In genomic region chr7:7688956-7689355, GRCh38 we compare ENCODE assay signal across 16 cellular contexts. TPM values are rescaled to one million over a fixed set of nuclear protein-coding genes. Genes with fewer than 3 reads are reported as not detected.
DNase-seq lines count a peak whose midpoint lies in the region; ATAC-seq, FAIRE-seq and TF ChIP-seq lines count a peak whose summit lies in the region.
"Had no signal": no experiment of that assay in that cellular context is flagged by ENCODE, and none has a peak within 500 bp of the region (broad histone marks: within the 10 kb centered on the region; RNA-seq: fewer than 3 reads in every experiment).

No MANE protein-coding gene starts in this region.

- FAIRE-seq in H54 (lab: Jason Lieb, UNC) = peak; percentile 65

- H3K27ac ChIP-seq in right cardiac atrium (ENCODE audit: low read length) (peak overlapping the region; percentile 23), skeletal muscle tissue (ENCODE audit: low read depth, low read length) (peak overlapping the region; percentile 82), osteoblast (ENCODE audit: low read depth, low read length) (no peak overlapping the region)

- no peaks in the 10 kb centered on the region for H3K9me3 ChIP-seq in right cardiac atrium (ENCODE audit: control insufficient read depth, low read length)
- H3K9me3 ChIP-seq in skeletal muscle tissue (ENCODE audit: control insufficient read depth in 3 of 3, low read length in 3 of 3) = no peaks in the 10 kb centered on the region
- no peaks in the 10 kb centered on the region for H3K9me3 ChIP-seq in osteoblast (ENCODE audit: low read depth, low read length)

- DNase-seq in H54 (ENCODE audit: insufficient read length, low spot score) = no peak
- peak; percentile 46 for DNase-seq in NCI-H2196 treated with DMSO at 0.1 percent for 48 hours (lab: John Stamatoyannopoulos, UW; ENCODE audit: unreplicated experiment)
- DNase-seq in right cardiac atrium = no peak
- DNase-seq in osteoblast (ENCODE audit: insufficient read length, low spot score, missing footprints) = no peak
- no peak for DNase-seq in DMS79 (lab: John Stamatoyannopoulos, UW)
- DNase-seq: CD8-positive, alpha-beta memory T cell; EL; H7; NCI-H1417; NCI-H2081 treated with DMSO at 0.1 percent for 48 hours; NCI-H774; SHP77 had no signal

- intact Hi-C loops in right cardiac atrium (cut with DNase I) = loop anchor here in 1 of 4 donors (10.0 kb wide), 1 partner anchor 526 kb away; no protein-coding TSS in a partner anchor

- peak in 1 of 2 donors; percentile 20 for ATAC-seq in right cardiac atrium
- ATAC-seq in HG03139 (IDR thresholded peaks at IDR 0.05; ENCODE audit: unreplicated experiment) = no peak
- ATAC-seq in HG02678 (IDR thresholded peaks at IDR 0.05; ENCODE audit: unreplicated experiment) = no peak
- ATAC-seq: SK-N-SH treated with all-trans-retinoic acid at 6 μM for 48 hours had no signal

- no peak for TF ChIP-seq CTCF in osteoblast (IDR thresholded peaks at IDR 0.05; ENCODE audit: extremely low read depth, low read depth, low read length)

- H3K9ac ChIP-seq in skeletal muscle tissue (ENCODE audit: low read depth in 1 of 3, low read length in 3 of 3) = peak overlapping the region in 2 of 3 donors; percentile 40 to 67

- H3K4me1 ChIP-seq in right cardiac atrium (ENCODE audit: control insufficient read depth, insufficient read depth, low read length) (peaks cover 8% of the 10 kb centered on the region), skeletal muscle tissue (ENCODE audit: control insufficient read depth in 3 of 3, insufficient read depth in 3 of 3, low read length in 3 of 3) (peaks cover 4 to 13% (median 11%) of the 10 kb centered on the region in 3 donors), osteoblast (ENCODE audit: insufficient read depth, low read length) (no peaks in the 10 kb centered on the region)

- 73% methylated on average over 4 of the region's 4 CpGs for WGBS in right cardiac atrium

- peaks cover 4% of the 10 kb centered on the region for H3K79me2 ChIP-seq in osteoblast (ENCODE audit: insufficient read depth, low read length)

- TF ChIP-seq POLR2A in H54 (IDR thresholded peaks at IDR 0.05; ENCODE audit: low read depth, low read length) = no peak

- H3K36me3 ChIP-seq in skeletal muscle tissue (ENCODE audit: control insufficient read depth in 3 of 3, insufficient read depth in 3 of 3, low read length in 3 of 3) (no peaks in the 10 kb centered on the region), osteoblast (ENCODE audit: insufficient read depth, low read length) (no peaks in the 10 kb centered on the region)

- H3K4me2 ChIP-seq in osteoblast (ENCODE audit: insufficient read depth, low read length) = no peak overlapping the region

- H2AFZ ChIP-seq in osteoblast (ENCODE audit: low read length) = no peak overlapping the region

- no peaks in the 10 kb centered on the region for H4K20me1 ChIP-seq in osteoblast (ENCODE audit: insufficient read depth, low read length)

- H3K27me3 ChIP-seq in right cardiac atrium (ENCODE audit: control insufficient read depth, insufficient read depth) = no peaks in the 10 kb centered on the region
- H3K27me3 ChIP-seq in skeletal muscle tissue (ENCODE audit: control insufficient read depth in 3 of 3, insufficient read depth in 3 of 3, low read length in 3 of 3) = no peaks in the 10 kb centered on the region
- H3K27me3 ChIP-seq in osteoblast (ENCODE audit: insufficient read depth, low read length) = no peaks in the 10 kb centered on the region

- H3K4me3 ChIP-seq in right cardiac atrium (ENCODE audit: low read length) (no peak overlapping the region), skeletal muscle tissue (ENCODE audit: low read length in 3 of 3) (peak overlapping the region; percentile 49 to 59 (median 56)), osteoblast (ENCODE audit: insufficient read depth, low read length) (no peak overlapping the region)

RNA-seq across cellular contexts. Expression of gene RPA3, which starts 29.5 kb away (rescaled TPM):
- total RNA-seq in right cardiac atrium = 10 to 100 TPM; 17.6 to 27.4 (median 21.0) TPM
- 25.0 TPM for polyA plus RNA-seq in right cardiac atrium
- 14.1 TPM for total RNA-seq in skeletal muscle tissue
- total RNA-seq in osteoblast = 15.9 and 16.6 TPM in 2 replicates

RNA-seq across cellular contexts. Expression of gene UMAD1, which starts 48.4 kb away (rescaled TPM):
- total RNA-seq in right cardiac atrium = 10 to 100 TPM; 12.1 to 14.6 (median 13.6) TPM
- polyA plus RNA-seq in right cardiac atrium = 8.0 TPM
- 5.2 TPM for total RNA-seq in skeletal muscle tissue
- 16.2 and 17.0 TPM in 2 replicates for total RNA-seq in osteoblast

Comparison
In these comparisons a context has a peak if more than half of its experiments do, and no peak if none do; other contexts are left out.
1. H3K4me3 ChIP-seq: peak in skeletal muscle tissue (3 of 3); none in right cardiac atrium (single experiment) and osteoblast (single experiment).